15 cellular contexts compared by ENCODE assay signal in genomic region chr3:4889896-4890295, GRCh38.
DNase-seq lines count a peak whose midpoint lies in the region; TF ChIP-seq lines count a peak whose summit lies in the region.
"Had no signal": no experiment of that assay in that cellular context is flagged by ENCODE, and none has a peak within 500 bp of the region (broad histone marks: within the 10 kb centered on the region; RNA-seq: fewer than 3 reads in every experiment).

No MANE protein-coding gene starts in this region.

- H3K27me3 ChIP-seq in BLaER1 treated with 17β-estradiol and CSF1 and Interleukin-3, amounts not matched to agents 10 nM and 100 nM = no peaks in the 10 kb centered on the region
- no peaks in the 10 kb centered on the region for H3K27me3 ChIP-seq in Loucy (ENCODE audit: insufficient read depth, low read length, poor library complexity, severe bottlenecking)
- no peaks in the 10 kb centered on the region for H3K27me3 ChIP-seq in adrenal gland
- H3K27me3 ChIP-seq: neural progenitor cell had no signal

- H3K9ac ChIP-seq in BLaER1 treated with 17β-estradiol and CSF1 and Interleukin-3, amounts not matched to agents 10 nM and 100 nM = no peak overlapping the region
- H3K9ac ChIP-seq in Loucy (ENCODE audit: low read depth, low read length, poor library complexity, severe bottlenecking) = peak overlapping the region; percentile 42
- H3K9ac ChIP-seq: neural progenitor cell had no signal

- no peaks in the 10 kb centered on the region for H4K20me1 ChIP-seq in BLaER1 treated with 17β-estradiol and CSF1 and Interleukin-3, amounts not matched to agents 10 nM and 100 nM
- H4K20me1 ChIP-seq in Loucy (ENCODE audit: insufficient read depth, low read length, poor library complexity, severe bottlenecking) = no peaks in the 10 kb centered on the region

- intact Hi-C loops in adrenal gland (cut with DNase I) = loop anchor here in 1 of 2 donors (10.0 kb wide), 1 partner anchor 65 kb away; no protein-coding TSS in a partner anchor

- peaks cover 0 to 6% (median 0%) of the 10 kb centered on the region in 11 experiments; a peak in 1 of 22 replicates for H3K9me3 ChIP-seq in BLaER1 treated with 17β-estradiol and CSF1 and Interleukin-3, amounts not matched to agents 10 nM and 100 nM (replicated peaks in 1 of 11)
- H3K9me3 ChIP-seq in Loucy (ENCODE audit: insufficient read depth, low read depth, low read length) (no peaks in the 10 kb centered on the region), adrenal gland (replicated peaks in 1 of 3) (no peaks in the 10 kb centered on the region)
- H3K9me3 ChIP-seq: thoracic aorta had no signal

- no peak for DNase-seq in adrenal gland
- DNase-seq in iris pigment epithelial cell (ENCODE audit: low read depth) = peak; percentile 43
- DNase-seq in DMS53 (lab: John Stamatoyannopoulos, UW) = no peak
- DNase-seq in NCI-H2029 (lab: John Stamatoyannopoulos, UW) = no peak
- no peak for DNase-seq in inferior parietal cortex (ENCODE audit: extremely low spot score)
- no peak for DNase-seq in ecto neural progenitor cell (ENCODE audit: low spot score)
- DNase-seq: cerebellar nuclear complex, DMS 273 treated with DMSO at 0.1 percent for 48 hours, Karpas-422, NCI-H1694, SIG-M5 had no signal

- no peak overlapping the region for H3K4me3 ChIP-seq in BLaER1 treated with 17β-estradiol and CSF1 and Interleukin-3, amounts not matched to agents 10 nM and 100 nM
- H3K4me3 ChIP-seq in Loucy (ENCODE audit: low read length, poor library complexity, severe bottlenecking) (no peak overlapping the region), adrenal gland (no peak overlapping the region)
- H3K4me3 ChIP-seq: neural progenitor cell, thoracic aorta had no signal

- TF ChIP-seq POLR2A in adrenal gland (IDR thresholded peaks at IDR 0.05) = no peak

- H3K79me2 ChIP-seq in Loucy (ENCODE audit: insufficient read depth, low read length) = no peaks in the 10 kb centered on the region

- H3K9me2 ChIP-seq in Loucy (replicated peaks; ENCODE audit: low read depth, low read length) = no peaks in the 10 kb centered on the region

- H3K27ac ChIP-seq in BLaER1 treated with 17β-estradiol and CSF1 and Interleukin-3, amounts not matched to agents 10 nM and 100 nM = no peak overlapping the region
- peak overlapping the region in 3 of 5 donors; percentile 43 to 56 (median 52) for H3K27ac ChIP-seq in adrenal gland
- H3K27ac ChIP-seq: neural progenitor cell, thoracic aorta had no signal

- H3K36me3 ChIP-seq in BLaER1 treated with 17β-estradiol and CSF1 and Interleukin-3, amounts not matched to agents 10 nM and 100 nM = no peaks in the 10 kb centered on the region
- H3K36me3 ChIP-seq in Loucy (ENCODE audit: insufficient read depth, low read length) (no peaks in the 10 kb centered on the region), adrenal gland (replicated peaks in 1 of 2) (no peaks in the 10 kb centered on the region)
- H3K36me3 ChIP-seq: neural progenitor cell, thoracic aorta had no signal

- peak overlapping the region; percentile 47 for H2AFZ ChIP-seq in Loucy (ENCODE audit: low read length)
- H2AFZ ChIP-seq: neural progenitor cell had no signal

- WGBS in adrenal gland, 4 donors = 54 to 71% (median 62%) methylated on average over 3 of the region's 3 CpGs

- peaks cover 15 to 20% (median 18%) of the 10 kb centered on the region in 10 experiments for H3K4me1 ChIP-seq in BLaER1 treated with 17β-estradiol and CSF1 and Interleukin-3, amounts not matched to agents 10 nM and 100 nM
- peaks cover 19% of the 10 kb centered on the region for H3K4me1 ChIP-seq in Loucy (ENCODE audit: insufficient read depth, low read length, poor library complexity, severe bottlenecking)
- H3K4me1 ChIP-seq in adrenal gland (replicated peaks in 1 of 2) = peaks cover 0 to 8% of the 10 kb centered on the region in 2 donors

- no peaks in the 10 kb centered on the region for H3F3A ChIP-seq in Loucy (ENCODE audit: low read depth)

- TF ChIP-seq CTCF in Loucy (conservative IDR thresholded peaks at IDR 0.05; ENCODE audit: low read length) = no peak
- no peak for TF ChIP-seq CTCF in adrenal gland (IDR thresholded peaks at IDR 0.05)

- H3K4me2 ChIP-seq in BLaER1 treated with 17β-estradiol and CSF1 and Interleukin-3, amounts not matched to agents 10 nM and 100 nM = peak overlapping the region in 6 of 11 experiments; percentile 46 to 68 (median 62); a peak in 7 of 22 replicates
- H3K4me2 ChIP-seq in Loucy (ENCODE audit: low read depth, low read length, poor library complexity, severe bottlenecking) = peak overlapping the region; percentile 63
- H3K4me2 ChIP-seq: neural progenitor cell had no signal

Comparison
In these comparisons a context has a peak if more than half of its experiments do, and no peak if none do; other contexts are left out.
1. H3K27ac ChIP-seq: peak in adrenal gland (3 of 5); none in BLaER1 treated with 17β-estradiol and CSF1 and Interleukin-3, amounts not matched to agents 10 nM and 100 nM (0 of 11).